ENCODE assay signal across 18 cellular contexts in the genomic region with DNA sequence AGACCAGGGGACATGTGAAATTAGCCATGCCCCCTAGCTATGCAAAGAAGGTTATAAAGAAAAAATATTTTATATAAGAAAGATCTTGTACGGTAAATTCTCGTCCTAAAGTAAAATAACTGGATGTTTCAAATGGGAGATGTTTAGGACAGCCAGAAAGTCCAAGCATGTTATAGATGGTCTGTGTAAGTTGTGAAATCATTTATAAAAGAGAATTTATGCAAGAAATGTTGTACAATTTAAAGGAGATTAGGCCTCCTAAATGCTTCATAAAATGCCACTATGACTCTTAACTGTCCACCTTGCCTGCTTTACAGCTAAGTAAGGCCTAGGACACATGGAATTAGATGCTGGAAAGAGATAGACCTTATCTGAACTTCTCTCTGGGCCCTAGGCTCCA.
A peak's percentile ranks its signal among the peaks of the same experiment; 100 is the strongest.
DNase-seq lines count a peak whose midpoint lies in the region; ATAC-seq and TF ChIP-seq lines count a peak whose summit lies in the region.
"Had no signal": no experiment of that assay in that cellular context is flagged by ENCODE, and none has a peak within 500 bp of the region (broad histone marks: within the 10 kb centered on the region; RNA-seq: fewer than 3 reads in every experiment).

No MANE protein-coding gene starts in this region.

- H3K36me3 ChIP-seq in gastrocnemius medialis (no peaks in the 10 kb centered on the region), gastroesophageal sphincter (no peaks in the 10 kb centered on the region)
- H3K36me3 ChIP-seq: SJCRH30 had no signal

- WGBS in gastroesophageal sphincter (ENCODE audit: low coverage in 1 of 2), 2 donors = 0 to 38% methylated on average over 1 to 2 of the region's 2 CpGs

- intact Hi-C loops in gastrocnemius medialis (cut with DNase I; ENCODE audit: low total_unique reads) = no loop called here

- H3K27ac ChIP-seq in gastrocnemius medialis = no peak overlapping the region
- H3K27ac ChIP-seq in gastroesophageal sphincter = no peak overlapping the region
- H3K27ac ChIP-seq: 22Rv1, C4-2B, RWPE1, SJCRH30 had no signal

- TF ChIP-seq POLR2A in gastrocnemius medialis (IDR thresholded peaks at IDR 0.05) = no peak
- TF ChIP-seq POLR2A in gastroesophageal sphincter (IDR thresholded peaks at IDR 0.05) = no peak

- in situ Hi-C loops in gastrocnemius medialis (cut with MboI; ENCODE audit: low sequenced_read_pairs in 4 of 4) = no loop called here

- H3K4me3 ChIP-seq in gastrocnemius medialis (no peak overlapping the region), gastroesophageal sphincter (no peak overlapping the region)
- H3K4me3 ChIP-seq: SJCRH30 had no signal

- H3K27me3 ChIP-seq in gastrocnemius medialis (no peaks in the 10 kb centered on the region), gastroesophageal sphincter (no peaks in the 10 kb centered on the region)
- H3K27me3 ChIP-seq: SJCRH30 had no signal

- DNase-seq in DMS 273 (lab: John Stamatoyannopoulos, UW; ENCODE audit: unreplicated experiment) = peak; percentile 10
- DNase-seq in DMS 273 treated with DMSO at 0.1 percent for 48 hours (lab: John Stamatoyannopoulos, UW) = no peak
- DNase-seq in NAMALWA (ENCODE audit: low spot score) = peak; percentile 8
- DNase-seq in astrocyte of the hippocampus (ENCODE audit: low read depth, low spot score) = peak; percentile 0
- peak; percentile 2 for DNase-seq in left kidney (ENCODE audit: low read depth, low spot score)
- DNase-seq in gastrocnemius medialis = no peak
- DNase-seq: COR-L47, DMS79, NCI-H1417 treated with DMSO at 0.1 percent for 48 hours, NCI-H2029, NCI-H345, NCI-H69 had no signal

- TF ChIP-seq CTCF in gastrocnemius medialis (IDR thresholded peaks at IDR 0.05 in 4 of 5, conservative IDR thresholded peaks at IDR 0.05 in 1 of 5) (no peak), gastroesophageal sphincter (IDR thresholded peaks at IDR 0.05) (no peak)

- TF ChIP-seq EP300 in gastroesophageal sphincter (IDR thresholded peaks at IDR 0.05) = no peak

- H3K9me3 ChIP-seq in gastrocnemius medialis (no peaks in the 10 kb centered on the region), gastroesophageal sphincter (peaks cover 0 to 5% (median 0%) of the 10 kb centered on the region in 3 donors)

- H3K4me1 ChIP-seq in gastrocnemius medialis (no peaks in the 10 kb centered on the region), gastroesophageal sphincter (no peaks in the 10 kb centered on the region)
- H3K4me1 ChIP-seq: SJCRH30 had no signal

- ATAC-seq in HG02870 (IDR thresholded peaks at IDR 0.05; ENCODE audit: unreplicated experiment) (no peak), gastrocnemius medialis (no peak), gastroesophageal sphincter (no peak)

Comparison
In these comparisons a context has a peak if more than half of its experiments do, and no peak if none do; other contexts are left out.
1. DNase-seq: peak in DMS 273 (single experiment), NAMALWA (single experiment), astrocyte of the hippocampus (single experiment) and left kidney (single experiment); none in DMS 273 treated with DMSO at 0.1 percent for 48 hours (single experiment) and gastrocnemius medialis (0 of 2).